1 cellular context compared by ENCODE assay signal in the genomic region with DNA sequence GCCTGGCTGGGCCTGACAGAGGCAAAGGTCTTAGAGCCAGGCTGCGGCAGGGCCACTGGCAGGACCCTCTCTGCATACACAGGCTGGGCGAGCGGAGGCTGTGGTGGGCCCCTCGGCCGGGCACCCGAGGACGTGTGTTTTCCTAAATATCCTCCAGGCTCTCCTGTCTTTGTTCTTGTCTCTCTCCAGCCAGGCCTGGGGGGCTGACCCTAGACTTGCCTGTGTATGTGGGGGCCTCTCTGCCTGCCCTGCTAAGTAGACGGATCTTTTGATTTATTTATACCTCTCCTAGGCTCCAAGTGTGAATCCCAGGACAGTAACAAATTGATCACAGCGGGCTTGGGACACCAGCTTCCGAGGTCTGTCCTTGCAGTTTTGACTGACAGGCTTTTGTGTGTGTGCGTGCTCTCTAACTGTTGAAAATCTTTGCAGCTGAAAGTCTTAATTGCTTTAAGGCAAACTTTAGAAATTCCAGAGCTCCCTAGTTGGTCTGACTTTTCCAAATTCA.
TF ChIP-seq lines count a peak whose summit lies in the region.

No MANE protein-coding gene starts in this region.

TF ChIP-seq in IMR-90, 13 proteins besides CTCF, POLR2A, EP300 and RAD21:
- TF ChIP-seq MXI1 (IDR thresholded peaks at IDR 0.05; ENCODE audit: borderline replicate concordance, low read depth, low read length) (no peak), NFE2L2 (IDR thresholded peaks at IDR 0.05; ENCODE audit: low read depth, low read length) (no peak), MAZ (IDR thresholded peaks at IDR 0.05; ENCODE audit: borderline replicate concordance, low read depth, low read length) (no peak), CEBPB (IDR thresholded peaks at IDR 0.05; ENCODE audit: low read depth, low read length) (no peak), SMC3 (IDR thresholded peaks at IDR 0.05; ENCODE audit: low read depth, low read length) (no peak), MAFK (IDR thresholded peaks at IDR 0.05; ENCODE audit: low read depth, low read length) (no peak), BHLHE40 (IDR thresholded peaks at IDR 0.05; ENCODE audit: low read depth, low read length) (no peak), RFX5 (IDR thresholded peaks at IDR 0.05; ENCODE audit: low read depth, low read length) (no peak), RCOR1 (IDR thresholded peaks at IDR 0.05; ENCODE audit: insufficient replicate concordance, low read length) (no peak), FOS (IDR thresholded peaks at IDR 0.05; ENCODE audit: low read depth, low read length) (no peak), CHD1 (IDR thresholded peaks at IDR 0.05; ENCODE audit: low read depth, low read length) (no peak)
- TF ChIP-seq, protein P1, sequence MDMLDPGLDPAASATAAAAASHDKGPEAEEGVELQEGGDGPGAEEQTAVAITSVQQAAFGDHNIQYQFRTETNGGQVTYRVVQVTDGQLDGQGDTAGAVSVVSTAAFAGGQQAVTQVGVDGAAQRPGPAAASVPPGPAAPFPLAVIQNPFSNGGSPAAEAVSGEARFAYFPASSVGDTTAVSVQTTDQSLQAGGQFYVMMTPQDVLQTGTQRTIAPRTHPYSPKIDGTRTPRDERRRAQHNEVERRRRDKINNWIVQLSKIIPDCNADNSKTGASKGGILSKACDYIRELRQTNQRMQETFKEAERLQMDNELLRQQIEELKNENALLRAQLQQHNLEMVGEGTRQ (IDR thresholded peaks at IDR 0.05; ENCODE audit: low read depth, low read length), result no peak
- TF ChIP-seq, protein P2, sequence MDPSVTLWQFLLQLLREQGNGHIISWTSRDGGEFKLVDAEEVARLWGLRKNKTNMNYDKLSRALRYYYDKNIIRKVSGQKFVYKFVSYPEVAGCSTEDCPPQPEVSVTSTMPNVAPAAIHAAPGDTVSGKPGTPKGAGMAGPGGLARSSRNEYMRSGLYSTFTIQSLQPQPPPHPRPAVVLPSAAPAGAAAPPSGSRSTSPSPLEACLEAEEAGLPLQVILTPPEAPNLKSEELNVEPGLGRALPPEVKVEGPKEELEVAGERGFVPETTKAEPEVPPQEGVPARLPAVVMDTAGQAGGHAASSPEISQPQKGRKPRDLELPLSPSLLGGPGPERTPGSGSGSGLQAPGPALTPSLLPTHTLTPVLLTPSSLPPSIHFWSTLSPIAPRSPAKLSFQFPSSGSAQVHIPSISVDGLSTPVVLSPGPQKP (IDR thresholded peaks at IDR 0.05; ENCODE audit: borderline replicate concordance, low read depth, low read length), result no peak
TF ChIP-seq in IMR-90: peak in this region for 0.
